Comparison of ENCODE assay signal across 9 cellular contexts in the genomic region with DNA sequence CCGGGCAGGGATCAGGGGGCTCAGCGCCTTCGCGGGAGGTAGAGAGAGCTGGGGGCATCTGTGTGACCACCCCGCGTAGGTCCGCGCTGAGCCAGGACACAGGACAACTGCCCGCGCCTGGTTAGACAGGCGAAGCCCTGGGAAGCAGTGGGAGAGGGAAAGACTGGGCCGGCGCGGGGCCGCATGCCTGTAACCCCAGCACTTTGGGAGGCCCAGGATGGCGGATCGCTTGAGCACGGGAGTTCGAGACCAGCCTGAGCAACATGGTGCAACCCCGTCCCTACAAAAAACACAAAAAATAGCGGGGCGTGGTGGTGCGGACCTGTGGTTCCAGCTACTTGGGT. TPM values are rescaled to one million over a fixed set of nuclear protein-coding genes. Genes with fewer than 3 reads are reported as not detected.
A peak's percentile ranks its signal among the peaks of the same experiment; 100 is the strongest.
DNase-seq lines count a peak whose midpoint lies in the region; TF ChIP-seq lines count a peak whose summit lies in the region.
"Not testable (repeated sequence)": the region's sequence is repeated elsewhere in the genome, so short reads cannot be mapped to it uniquely, and the experiment has no call there.
"Had no signal": no experiment of that assay in that cellular context is flagged by ENCODE, and none has a peak within 500 bp of the region (broad histone marks: within the 10 kb centered on the region; RNA-seq: fewer than 3 reads in every experiment).

No MANE protein-coding gene starts in this region.

- in situ Hi-C loops in mammary epithelial cell (cut with MboI; ENCODE audit: low sequenced_read_pairs in 2 of 2), result not testable (repeated sequence)

- H2AFZ ChIP-seq in mammary epithelial cell (ENCODE audit: low read depth, low read length), result not testable (repeated sequence)
- peak overlapping the region; percentile 39 for H2AFZ ChIP-seq in mesenchymal stem cell (ENCODE audit: low read depth, low read length)

- peak overlapping the region; percentile 18 for H4K91ac ChIP-seq in mesenchymal stem cell (ENCODE audit: low read length)

- CTCF ChIA-PET in mammary epithelial cell (lab: Charles Lee; ENCODE audit: low non-redundant PET), result not testable (repeated sequence)

- intact Hi-C loops in mammary epithelial cell (cut with micrococcal nuclease); posterior vena cava (cut with DNase I): not testable (repeated sequence)

- H3K4me2 ChIP-seq in BLaER1 treated with 17β-estradiol and CSF1 and Interleukin-3, amounts not matched to agents 10 nM and 100 nM, result peak overlapping the region in 10 of 11 experiments; percentile 13 to 67 (median 40); a peak in 10 of 22 replicates
- H3K4me2 ChIP-seq in mammary epithelial cell (ENCODE audit: insufficient read depth, low read depth, low read length), result peak overlapping the region; percentile 42
- not testable (repeated sequence) for H3K4me2 ChIP-seq in mesenchymal stem cell (ENCODE audit: low read length, poor library complexity, severe bottlenecking)

- H3K79me2 ChIP-seq in mammary epithelial cell (ENCODE audit: insufficient read depth, low read length), result not testable (repeated sequence)

- H3K9ac ChIP-seq in BLaER1 treated with 17β-estradiol and CSF1 and Interleukin-3, amounts not matched to agents 10 nM and 100 nM, result peak overlapping the region in 2 of 11 experiments; percentile 33 to 41; a peak in 3 of 22 replicates
- not testable (repeated sequence) for H3K9ac ChIP-seq in mammary epithelial cell (ENCODE audit: insufficient read depth, low read length)
- H3K9ac ChIP-seq in mesenchymal stem cell (ENCODE audit: low read length), result peak overlapping the region; percentile 75

- DNase-seq in MG63 (peak; percentile 6), mesenchymal stem cell (peak; percentile 27), posterior vena cava (ENCODE audit: low spot score) (peak; percentile 88)
- DNase-seq in mammary epithelial cell; fibroblast of mammary gland (ENCODE audit: low read depth); iPS DF 6.9 (ENCODE audit: low read depth, low spot score); suprapubic skin (ENCODE audit: low spot score in 2 of 2): not testable (repeated sequence)

- not testable (repeated sequence) for TF ChIP-seq EP300 in suprapubic skin (IDR thresholded peaks at IDR 0.05)

- BruUV-seq in mammary epithelial cell (replicated peaks; lab: Mats Ljungman, UMichigan), result not testable (repeated sequence)

- peak overlapping the region in 1 of 2 experiments; percentile 48 for H3K18ac ChIP-seq in mesenchymal stem cell (ENCODE audit: low read depth in 1 of 2, low read length in 2 of 2)

- TF ChIP-seq CTCF in mammary epithelial cell (conservative IDR thresholded peaks at IDR 0.05 in 1 of 2, IDR thresholded peaks at IDR 0.05 in 1 of 2; ENCODE audit: extremely low read depth in 1 of 2, insufficient read depth in 1 of 2, low read depth in 1 of 2, low read length in 2 of 2); fibroblast of mammary gland (conservative IDR thresholded peaks at IDR 0.05; ENCODE audit: control insufficient read depth, insufficient read depth, low read depth, low read length); suprapubic skin (IDR thresholded peaks at IDR 0.05): not testable (repeated sequence)

- not testable (repeated sequence) for H3K79me1 ChIP-seq in mesenchymal stem cell (replicated peaks; ENCODE audit: low read length, poor library complexity, severe bottlenecking)

- not testable (repeated sequence) for H2AK5ac ChIP-seq in mesenchymal stem cell (ENCODE audit: low read length, severe bottlenecking)

- H2BK120ac ChIP-seq in mesenchymal stem cell (ENCODE audit: low read depth, low read length), result not testable (repeated sequence)

- H3K4ac ChIP-seq in mesenchymal stem cell (ENCODE audit: low read depth in 1 of 2, low read length in 2 of 2), result not testable (repeated sequence)

- not testable (repeated sequence) for H2BK15ac ChIP-seq in mesenchymal stem cell (ENCODE audit: low read depth, poor library complexity, severe bottlenecking)

- TF ChIP-seq POLR2A in suprapubic skin (IDR thresholded peaks at IDR 0.05), result not testable (repeated sequence)

- peak overlapping the region in 6 of 10 experiments; percentile 33 to 54 (median 38); a peak in 7 of 20 replicates for H3K4me3 ChIP-seq in BLaER1 treated with 17β-estradiol and CSF1 and Interleukin-3, amounts not matched to agents 10 nM and 100 nM
- H3K4me3 ChIP-seq in MG63, result not testable (repeated sequence)
- H3K4me3 ChIP-seq in mammary epithelial cell (replicated peaks in 1 of 3; ENCODE audit: insufficient read depth in 1 of 3, low read depth in 2 of 3, low read length in 3 of 3), result peak overlapping the region in 1 of 3 experiments; percentile 35
- peak overlapping the region; percentile 15 for H3K4me3 ChIP-seq in fibroblast of mammary gland (ENCODE audit: control insufficient read depth, low read depth, low read length)
- H3K4me3 ChIP-seq in iPS DF 6.9 (ENCODE audit: low read length), result peak overlapping the region; percentile 30; the same call in 1 of the 2 replicates
- H3K4me3 ChIP-seq in mesenchymal stem cell (ENCODE audit: insufficient read depth in 1 of 2, low read depth in 1 of 2, low read length in 2 of 2), result peak overlapping the region; percentile 41 to 60
- peak overlapping the region; percentile 50 for H3K4me3 ChIP-seq in suprapubic skin

- not testable (repeated sequence) for H3K23ac ChIP-seq in mesenchymal stem cell (ENCODE audit: low read length in 2 of 2)

- not testable (repeated sequence) for H3K36me3 ChIP-seq in BLaER1 treated with 17β-estradiol and CSF1 and Interleukin-3, amounts not matched to agents 10 nM and 100 nM; MG63; mammary epithelial cell (ENCODE audit: insufficient read depth, low read length); iPS DF 6.9 (ENCODE audit: control insufficient read depth, insufficient read depth, low read length); mesenchymal stem cell (ENCODE audit: control insufficient read depth in 1 of 2, insufficient read depth in 2 of 2, low read depth in 1 of 2, low read length in 2 of 2); suprapubic skin

- H3K4me1 ChIP-seq in BLaER1 treated with 17β-estradiol and CSF1 and Interleukin-3, amounts not matched to agents 10 nM and 100 nM; mammary epithelial cell (ENCODE audit: insufficient read depth, low read length); iPS DF 6.9 (ENCODE audit: control insufficient read depth, insufficient read depth, low read length); mesenchymal stem cell (ENCODE audit: control insufficient read depth, insufficient read depth, low read depth, low read length); suprapubic skin: not testable (repeated sequence)

- H3K27ac ChIP-seq in BLaER1 treated with 17β-estradiol and CSF1 and Interleukin-3, amounts not matched to agents 10 nM and 100 nM, result peak overlapping the region in 1 of 11 experiments; percentile 6; a peak in 1 of 22 replicates
- not testable (repeated sequence) for H3K27ac ChIP-seq in mammary epithelial cell (ENCODE audit: insufficient read depth, low read depth, low read length); iPS DF 6.9 (ENCODE audit: low read length); mesenchymal stem cell (ENCODE audit: low read length, poor library complexity, severe bottlenecking)
- peak overlapping the region; percentile 10 for H3K27ac ChIP-seq in suprapubic skin

- H3K14ac ChIP-seq in mesenchymal stem cell (ENCODE audit: low read length in 2 of 2), result not testable (repeated sequence)

- not testable (repeated sequence) for H3K9me3 ChIP-seq in BLaER1 treated with 17β-estradiol and CSF1 and Interleukin-3, amounts not matched to agents 10 nM and 100 nM (replicated peaks in 1 of 11); MG63; mammary epithelial cell (replicated peaks; ENCODE audit: insufficient read depth, low read length); iPS DF 6.9 (ENCODE audit: control insufficient read depth, insufficient read depth, low read length); mesenchymal stem cell (ENCODE audit: control insufficient read depth, low read length); suprapubic skin

- peaks cover 4 to 13% (median 8%) of the 10 kb centered on the region in 11 experiments; a peak in 21 of 22 replicates for H3K27me3 ChIP-seq in BLaER1 treated with 17β-estradiol and CSF1 and Interleukin-3, amounts not matched to agents 10 nM and 100 nM
- not testable (repeated sequence) for H3K27me3 ChIP-seq in MG63; mammary epithelial cell (ENCODE audit: insufficient read depth, low read length); iPS DF 6.9 (ENCODE audit: control insufficient read depth, insufficient read depth, low read length); mesenchymal stem cell (ENCODE audit: control insufficient read depth in 1 of 2, insufficient read depth in 1 of 2, low read length in 2 of 2); suprapubic skin

- H4K20me1 ChIP-seq in BLaER1 treated with 17β-estradiol and CSF1 and Interleukin-3, amounts not matched to agents 10 nM and 100 nM; mammary epithelial cell (ENCODE audit: insufficient read depth, low read length): not testable (repeated sequence)

- H2BK12ac ChIP-seq in mesenchymal stem cell (ENCODE audit: low read length in 2 of 2), result not testable (repeated sequence)

- dilution Hi-C loops in mammary epithelial cell (cut with HindIII; ENCODE audit: low sequenced_read_pairs), result not testable (repeated sequence)

- H4K8ac ChIP-seq in mesenchymal stem cell (ENCODE audit: low read length), result peak overlapping the region; percentile 70

- not testable (repeated sequence) for H2BK5ac ChIP-seq in mesenchymal stem cell (ENCODE audit: low read depth, low read length, poor library complexity, severe bottlenecking)

- WGBS in mammary epithelial cell (ENCODE audit: low coverage, missing lambda C conversion rate), result no CpG with 5 or more reads among the region's 23 CpGs
- WGBS in iPS DF 6.9 (ENCODE audit: insufficient coverage, insufficient read length), result no CpG with 5 or more reads among the region's 23 CpGs
- WGBS in mesenchymal stem cell, result no CpG with 5 or more reads among the region's 23 CpGs
- no CpG with 5 or more reads among the region's 23 CpGs for WGBS in suprapubic skin

RNA-seq across cellular contexts. Expression of a gene that starts 13.9 kb away (rescaled TPM):
- not detected in 2 replicates for total RNA-seq in MG63 (2014; rRNA removed; shearing (Covaris generic); ENCODE audit: low replicate concordance)
- total RNA-seq in mammary epithelial cell (1 to 10 TPM in 1 of 2 donors, under 1 TPM in 1; 0.61 to 1.8 TPM), posterior vena cava (under 1 TPM; 0.52 to 0.60 TPM), suprapubic skin (under 1 TPM in 1 of 4 donors, not detected in 3; 0.72 TPM)
- polyA plus RNA-seq in mammary epithelial cell, result 0.03 TPM
- not detected for polyA minus RNA-seq in mammary epithelial cell
- polyA plus RNA-seq in mesenchymal stem cell (2013, experiment 1 of 2), result 0.10 TPM
- 0.05 TPM for polyA plus RNA-seq in mesenchymal stem cell (2013, experiment 2 of 2)
- total RNA-seq: SJCRH30 had no signal

RNA-seq across cellular contexts. Expression of a gene that starts 31.2 kb away (rescaled TPM):
- 1.4 and 1.8 TPM in 2 replicates for total RNA-seq in MG63 (2014; rRNA removed; shearing (Covaris generic); ENCODE audit: low replicate concordance)
- total RNA-seq in mammary epithelial cell (1 to 10 TPM; 1.0 to 1.2 TPM), posterior vena cava (1 to 10 TPM; 2.6 to 2.7 TPM), suprapubic skin (1 to 10 TPM; 2.1 to 6.7 (median 3.3) TPM)
- polyA plus RNA-seq in mammary epithelial cell, result 4.6 TPM
- polyA minus RNA-seq in mammary epithelial cell, result not detected
- 0.32 TPM for polyA plus RNA-seq in mesenchymal stem cell (2013, experiment 1 of 2)
- 0.33 TPM for polyA plus RNA-seq in mesenchymal stem cell (2013, experiment 2 of 2)
